ENCODE assay signal across 9 cellular contexts in the genomic region with DNA sequence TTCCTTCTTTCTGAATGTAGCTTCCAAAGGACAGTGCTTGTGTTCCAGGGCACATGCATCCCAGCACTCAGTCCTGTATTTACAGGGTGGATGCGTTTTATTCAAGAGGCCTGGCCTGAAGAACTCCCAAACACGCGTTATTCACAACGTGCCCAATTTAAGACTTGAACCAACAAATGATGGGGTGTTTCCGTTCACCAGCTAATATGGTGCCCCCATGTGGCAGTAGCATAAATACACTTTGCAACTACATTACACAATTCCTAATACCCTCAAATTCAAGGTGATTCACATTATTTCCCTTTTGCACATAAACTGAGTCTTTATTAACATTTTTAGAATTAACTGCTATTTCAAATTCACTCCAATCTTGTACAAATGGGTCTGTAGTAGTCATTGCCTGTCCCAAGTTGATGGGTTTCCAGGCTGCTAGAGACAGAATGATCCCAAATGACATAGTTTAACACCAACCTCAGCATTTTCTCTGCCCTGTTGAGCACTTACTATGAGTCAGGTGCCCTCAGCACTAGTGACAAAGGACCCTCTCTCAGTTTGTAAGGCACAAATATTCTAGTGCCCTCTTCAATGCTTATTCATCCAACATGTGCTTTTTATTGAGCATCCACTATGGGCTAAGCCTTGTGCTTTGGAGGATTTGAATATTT. TPM values are rescaled to one million over a fixed set of nuclear protein-coding genes. Genes with fewer than 3 reads are reported as not detected.
DNase-seq lines count a peak whose midpoint lies in the region; ATAC-seq, FAIRE-seq and TF ChIP-seq lines count a peak whose summit lies in the region.
"Had no signal": no experiment of that assay in that cellular context is flagged by ENCODE, and none has a peak within 500 bp of the region (broad histone marks: within the 10 kb centered on the region; RNA-seq: fewer than 3 reads in every experiment).

No MANE protein-coding gene starts in this region.

- no peak overlapping the region for H3K4me3 ChIP-seq in AG04449 (ENCODE audit: low read depth, low read length)
- H3K4me3 ChIP-seq in RWPE2 (ENCODE audit: severe bottlenecking): no peak overlapping the region

- DNase-seq in AG04449 (ENCODE audit: low read depth, low spot score) (no peak), GM12891 (ENCODE audit: insufficient read length, low spot score) (peak; percentile 18), RWPE2 (ENCODE audit: low spot score) (no peak), glutamatergic neuron (no peak), mucosa of gallbladder (ENCODE audit: low spot score) (no peak), H54 (ENCODE audit: insufficient read length, low spot score) (no peak), LoVo (ENCODE audit: low spot score) (no peak)
- no peak for DNase-seq in activated T-helper 2 cell treated with anti-CD3 and anti-CD28 coated beads, Interferon-gamma antibody, Interleukin-2, Interleukin-4, amounts not matched to agents 10 μg/mL and 5 μg/mL and 100 μg/mL, durations not matched to agents 14 hours and 24 hours and 36 hours (ENCODE audit: low spot score)

- no peaks in the 10 kb centered on the region for H3K4me1 Mint-ChIP-seq in glutamatergic neuron (ENCODE audit: low read depth, unreplicated experiment)
- peaks cover 4% of the 10 kb centered on the region for H3K4me1 Mint-ChIP-seq in activated T-helper 2 cell treated with anti-CD3 and anti-CD28 coated beads, Interferon-gamma antibody, Interleukin-2, Interleukin-4, amounts not matched to agents 10 μg/mL and 5 μg/mL and 100 μg/mL, durations not matched to agents 14 hours and 24 hours and 36 hours (ENCODE audit: low read depth)
- H3K4me1 Mint-ChIP-seq: central memory CD8-positive, alpha-beta T cell had no signal

- H3K4me3 Mint-ChIP-seq in glutamatergic neuron (ENCODE audit: unreplicated experiment): no peak overlapping the region
- no peak overlapping the region for H3K4me3 Mint-ChIP-seq in activated T-helper 2 cell treated with anti-CD3 and anti-CD28 coated beads, Interferon-gamma antibody, Interleukin-2, Interleukin-4, amounts not matched to agents 10 μg/mL and 5 μg/mL and 100 μg/mL, durations not matched to agents 14 hours and 24 hours and 36 hours (ENCODE audit: low read depth)
- H3K4me3 Mint-ChIP-seq: central memory CD8-positive, alpha-beta T cell had no signal

- H3K36me3 ChIP-seq in RWPE2 (ENCODE audit: low read depth): no peaks in the 10 kb centered on the region

- H3K9me3 ChIP-seq in RWPE2 (ENCODE audit: severe bottlenecking): no peaks in the 10 kb centered on the region

- peak; percentile 30 for TF ChIP-seq CTCF in AG04449 (IDR thresholded peaks at IDR 0.05; ENCODE audit: insufficient read depth, low read length, missing control alignments)
- peak; percentile 68 for TF ChIP-seq CTCF in RWPE2 (IDR thresholded peaks at IDR 0.05; ENCODE audit: poor library complexity, severe bottlenecking)
- TF ChIP-seq CTCF in glutamatergic neuron (IDR thresholded peaks at IDR 0.05; ENCODE audit: partially characterized antibody, unreplicated experiment): peak; percentile 51

- POLR2A ChIA-PET in AG04449 (lab: Yijun Ruan, JAX): no interaction called here

- intact Hi-C loops in activated T-helper 2 cell treated with anti-CD3 and anti-CD28 coated beads, Interferon-gamma antibody, Interleukin-2, Interleukin-4, amounts not matched to agents 10 μg/mL and 5 μg/mL and 100 μg/mL, durations not matched to agents 14 hours and 24 hours and 36 hours (cut with micrococcal nuclease): loop anchor here (2.0 kb wide), 1 partner anchor 171 kb away; no protein-coding TSS in a partner anchor

- no peak for TF ChIP-seq POLR2A in GM12891 (IDR thresholded peaks at IDR 0.05; ENCODE audit: low read depth, low read length)
- no peak for TF ChIP-seq POLR2A in H54 (IDR thresholded peaks at IDR 0.05; ENCODE audit: low read depth, low read length)

- no peaks in the 10 kb centered on the region for H3K27me3 ChIP-seq in RWPE2 (ENCODE audit: insufficient read depth, poor library complexity, severe bottlenecking)

- H3K9me3 Mint-ChIP-seq in glutamatergic neuron (ENCODE audit: unreplicated experiment): peaks cover 3% of the 10 kb centered on the region
- H3K9me3 Mint-ChIP-seq in activated T-helper 2 cell treated with anti-CD3 and anti-CD28 coated beads, Interferon-gamma antibody, Interleukin-2, Interleukin-4, amounts not matched to agents 10 μg/mL and 5 μg/mL and 100 μg/mL, durations not matched to agents 14 hours and 24 hours and 36 hours: no peaks in the 10 kb centered on the region
- H3K9me3 Mint-ChIP-seq: central memory CD8-positive, alpha-beta T cell had no signal

- FAIRE-seq in GM12891 (lab: Jason Lieb, UNC) (peak; percentile 43), H54 (lab: Jason Lieb, UNC) (no peak)

- no peak for ATAC-seq in RWPE2 (ENCODE audit: low read depth)

- no peaks in the 10 kb centered on the region for H3K36me3 Mint-ChIP-seq in glutamatergic neuron (ENCODE audit: unreplicated experiment)
- no peaks in the 10 kb centered on the region for H3K36me3 Mint-ChIP-seq in activated T-helper 2 cell treated with anti-CD3 and anti-CD28 coated beads, Interferon-gamma antibody, Interleukin-2, Interleukin-4, amounts not matched to agents 10 μg/mL and 5 μg/mL and 100 μg/mL, durations not matched to agents 14 hours and 24 hours and 36 hours (ENCODE audit: low read depth)

- H3K27ac ChIP-seq in RWPE2 (ENCODE audit: poor library complexity, severe bottlenecking): no peak overlapping the region

- CTCF ChIA-PET in AG04449 (lab: Yijun Ruan, JAX): interaction anchor here (0.5 to 1.8 kb wide), 14 partner anchors 8 to 186 kb away, joined by 3 to 12 read pairs (median 4); no protein-coding TSS in a partner anchor

- peaks cover 11% of the 10 kb centered on the region for H3K4me1 ChIP-seq in RWPE2 (ENCODE audit: insufficient read depth, poor library complexity, severe bottlenecking)

- H3K27me3 Mint-ChIP-seq in glutamatergic neuron (ENCODE audit: unreplicated experiment): no peaks in the 10 kb centered on the region
- peaks cover 11% of the 10 kb centered on the region for H3K27me3 Mint-ChIP-seq in activated T-helper 2 cell treated with anti-CD3 and anti-CD28 coated beads, Interferon-gamma antibody, Interleukin-2, Interleukin-4, amounts not matched to agents 10 μg/mL and 5 μg/mL and 100 μg/mL, durations not matched to agents 14 hours and 24 hours and 36 hours (ENCODE audit: low read depth)

- H3K27ac Mint-ChIP-seq in glutamatergic neuron (ENCODE audit: unreplicated experiment): no peak overlapping the region
- no peak overlapping the region for H3K27ac Mint-ChIP-seq in activated T-helper 2 cell treated with anti-CD3 and anti-CD28 coated beads, Interferon-gamma antibody, Interleukin-2, Interleukin-4, amounts not matched to agents 10 μg/mL and 5 μg/mL and 100 μg/mL, durations not matched to agents 14 hours and 24 hours and 36 hours

TF ChIP-seq in GM12891, 5 proteins besides CTCF, POLR2A, EP300 and RAD21:
- TF ChIP-seq TAF1 (IDR thresholded peaks at IDR 0.05; ENCODE audit: low read depth, low read length): no peak
- no peak for TF ChIP-seq PAX5 (IDR thresholded peaks at IDR 0.05; ENCODE audit: insufficient read depth, low read length, severe bottlenecking)
- TF ChIP-seq POU2F2 (IDR thresholded peaks at IDR 0.05; ENCODE audit: low read depth, low read length): no peak
- TF ChIP-seq POLR2AphosphoS5 (IDR thresholded peaks at IDR 0.05; ENCODE audit: low read depth, low read length): no peak
- no peak for TF ChIP-seq SPI1 (IDR thresholded peaks at IDR 0.05; ENCODE audit: low read depth, low read length)

RNA-seq across cellular contexts. Expression of gene HSD17B2, which starts 26.9 kb away (rescaled TPM):
- polyA plus RNA-seq in GM12891 (2012; ENCODE audit: low read depth, missing spikeins): not detected
- not detected for total RNA-seq in glutamatergic neuron (ENCODE audit: unreplicated experiment)
- total RNA-seq in mucosa of gallbladder: 114 TPM
- not detected in 2 replicates for total RNA-seq in activated T-helper 2 cell treated with anti-CD3 and anti-CD28 coated beads, Interferon-gamma antibody, Interleukin-2, Interleukin-4, amounts not matched to agents 10 μg/mL and 5 μg/mL and 100 μg/mL, durations not matched to agents 14 hours and 24 hours and 36 hours

RNA-seq across cellular contexts. Expression of gene SDR42E1, which starts 50.7 kb away (rescaled TPM):
- polyA plus RNA-seq in GM12891 (2012; ENCODE audit: low read depth, missing spikeins): 3.2 TPM
- total RNA-seq in glutamatergic neuron (ENCODE audit: unreplicated experiment) (0.20 TPM), mucosa of gallbladder (10.5 TPM)
- total RNA-seq in activated T-helper 2 cell treated with anti-CD3 and anti-CD28 coated beads, Interferon-gamma antibody, Interleukin-2, Interleukin-4, amounts not matched to agents 10 μg/mL and 5 μg/mL and 100 μg/mL, durations not matched to agents 14 hours and 24 hours and 36 hours: 3.9 and 4.2 TPM in 2 replicates

Comparison
In these comparisons a context has a peak if more than half of its experiments do, and no peak if none do; other contexts are left out.
1. RNA of gene HSD17B2, which starts 26.9 kb away (total RNA-seq): 114 TPM in mucosa of gallbladder (single experiment); not detected in glutamatergic neuron (single experiment) and not detected in activated T-helper 2 cell treated with anti-CD3 and anti-CD28 coated beads, Interferon-gamma antibody, Interleukin-2, Interleukin-4, amounts not matched to agents 10 μg/mL and 5 μg/mL and 100 μg/mL, durations not matched to agents 14 hours and 24 hours and 36 hours; every median in the first group is over 100 times any median in the second.
2. Peak in every context shown above with its lines, with median percentiles within 50 percentile points of each other: CTCF ChIP-seq.